Comparison of ENCODE assay signal across 8 cellular contexts in the genomic region with DNA sequence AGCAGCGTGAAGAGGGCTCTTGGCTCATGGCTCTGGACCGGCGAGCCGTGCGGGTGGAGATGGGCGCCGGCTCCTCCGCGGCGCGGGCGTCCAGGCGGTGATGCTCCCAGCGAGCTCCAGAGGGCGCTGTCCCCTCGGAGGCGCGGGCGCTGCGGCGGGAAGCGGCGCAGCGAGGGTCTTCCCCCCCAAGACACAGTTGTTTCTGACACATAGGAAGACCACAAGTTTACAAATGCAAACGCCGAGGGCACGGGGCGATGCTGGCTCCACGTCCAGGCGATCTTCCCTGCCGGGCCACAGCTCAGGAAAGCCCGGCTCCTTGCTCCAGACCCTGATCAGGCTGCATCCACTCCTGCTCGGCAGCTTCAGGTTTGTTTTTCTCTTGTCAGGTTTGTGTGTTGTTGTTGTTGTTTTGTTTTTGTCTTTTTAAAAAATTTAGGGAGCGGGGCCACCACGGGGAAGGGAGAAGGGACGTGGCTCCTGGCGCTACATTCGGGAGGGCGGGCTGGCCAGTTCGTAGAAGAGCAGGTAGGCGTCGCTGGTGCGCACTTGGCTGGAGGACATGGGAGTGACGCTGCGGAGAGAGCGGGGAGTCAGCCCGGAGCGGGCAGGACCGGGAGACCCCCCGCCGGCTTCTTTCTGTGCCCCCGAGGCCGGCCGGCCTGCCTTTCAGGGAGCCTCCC. TPM values are rescaled to one million over a fixed set of nuclear protein-coding genes. Genes with fewer than 3 reads are reported as not detected.
DNase-seq lines count a peak whose midpoint lies in the region; ATAC-seq, FAIRE-seq and TF ChIP-seq lines count a peak whose summit lies in the region.

No MANE protein-coding gene starts in this region.

- peak overlapping the region; percentile 94 for H3K4me2 ChIP-seq in keratinocyte (ENCODE audit: control insufficient read depth, extremely low read depth, insufficient read depth, low read depth, low read length)

- no peaks in the 10 kb centered on the region for H3K9me1 ChIP-seq in keratinocyte (ENCODE audit: control insufficient read depth, extremely low read depth, insufficient read depth, low read length)

- peak; percentile 67 to 94 (median 86) for TF ChIP-seq CTCF in keratinocyte (optimal IDR thresholded peaks at IDR 0.05 in 1 of 3, IDR thresholded peaks at IDR 0.05 in 1 of 3, conservative IDR thresholded peaks at IDR 0.05 in 1 of 3; ENCODE audit: extremely low read depth in 1 of 3, insufficient read depth in 2 of 3, low read length in 3 of 3)

- no peaks in the 10 kb centered on the region for H3K27me3 ChIP-seq in keratinocyte (ENCODE audit: control insufficient read depth, extremely low read depth, insufficient read depth, low read length)

- peaks cover 26% of the 10 kb centered on the region for H3K4me1 ChIP-seq in keratinocyte (ENCODE audit: control insufficient read depth, extremely low read depth, insufficient read depth, low read length)

- peak overlapping the region; percentile 83 for H3K27ac ChIP-seq in caudate nucleus (ENCODE audit: low read depth, low read length)
- H3K27ac ChIP-seq in keratinocyte (ENCODE audit: control insufficient read depth, insufficient read depth, low read length), result no peak overlapping the region

- ATAC-seq in GM21515 (IDR thresholded peaks at IDR 0.05; ENCODE audit: unreplicated experiment) (peak; percentile 70), HG02610 (IDR thresholded peaks at IDR 0.05; ENCODE audit: unreplicated experiment) (no peak)
- peak; percentile 77 for ATAC-seq in activated CD4-positive, CD25-positive, alpha-beta regulatory T cell treated with anti-CD3 and anti-CD28 coated beads, Interleukin-2, amount 50 U/mL, for 24 hours

- no peaks in the 10 kb centered on the region for H3K9me3 ChIP-seq in keratinocyte (ENCODE audit: control insufficient read depth, low read depth, low read length)

- peak overlapping the region; percentile 80 for H2AFZ ChIP-seq in keratinocyte (ENCODE audit: control insufficient read depth, low read length)

- peak; percentile 48 for FAIRE-seq in keratinocyte (lab: Jason Lieb, UNC)

- no peaks in the 10 kb centered on the region for H3K36me3 ChIP-seq in keratinocyte (ENCODE audit: control insufficient read depth in 2 of 2, extremely low read depth in 1 of 2, insufficient read depth in 2 of 2, low read length in 2 of 2)

- no peaks in the 10 kb centered on the region for H4K20me1 ChIP-seq in keratinocyte (ENCODE audit: control insufficient read depth, extremely low read depth, insufficient read depth, low read length)

- dilution Hi-C loops in keratinocyte (cut with MboI; ENCODE audit: extremely low pct_ligation_motif_present, low sequenced_read_pairs), result no loop called here

- H3K79me2 ChIP-seq in keratinocyte (ENCODE audit: control insufficient read depth, insufficient read depth, low read length), result no peaks in the 10 kb centered on the region

- peak overlapping the region; percentile 44 to 82 (median 69) for H3K4me3 ChIP-seq in keratinocyte (ENCODE audit: control insufficient read depth in 2 of 3, extremely low read depth in 1 of 3, insufficient read depth in 2 of 3, low read depth in 1 of 3, low read length in 3 of 3)

- H3K9ac ChIP-seq in keratinocyte (ENCODE audit: control insufficient read depth, extremely low read depth, insufficient read depth, low read length), result peak overlapping the region; percentile 73

- DNase-seq in Ammon's horn (ENCODE audit: low spot score), result peak; percentile 84
- peak; percentile 62 for DNase-seq in M059J (ENCODE audit: low read depth)
- peak in 46 of 61 donors; percentile 28 to 78 (median 55) for DNase-seq in caudate nucleus (lab: John Stamatoyannopoulos, UW)
- no peak for DNase-seq in keratinocyte (ENCODE audit: low read depth, low spot score)
- peak; percentile 52 to 67 for DNase-seq in stimulated activated CD4-positive, alpha-beta T cell treated with anti-CD3 and anti-CD28 coated beads, Interleukin-15, amount 100 ng/mL, for 48 hours (ENCODE audit: low read depth in 2 of 2)

RNA-seq across cellular contexts. Expression of a gene that starts 10.0 kb away (rescaled TPM):
- total RNA-seq in M059J (2014; rRNA removed; shearing (Covaris generic)), result not detected in 2 replicates
- polyA plus RNA-seq in keratinocyte, result not detected in 3 replicates
- not detected for polyA plus RNA-seq in keratinocyte (2011; ENCODE audit: low read depth)
- not detected in 2 replicates for polyA plus RNA-seq in keratinocyte (2011; cell fraction: cytosol; rRNA removed)
- polyA plus RNA-seq in keratinocyte (2011; cell fraction: nucleus; rRNA removed), result not detected in 2 replicates
- not detected in 2 replicates for polyA plus RNA-seq in keratinocyte (2012; ENCODE audit: low replicate concordance)
- not detected in 3 replicates for polyA minus RNA-seq in keratinocyte
- polyA minus RNA-seq in keratinocyte (2011; cell fraction: cytosol; rRNA and poly(A)+ RNA removed), result not detected
- polyA minus RNA-seq in keratinocyte (2011; cell fraction: nucleus; rRNA and poly(A)+ RNA removed), result not detected in 2 replicates

RNA-seq across cellular contexts. Expression of a gene that starts 15.8 kb away (rescaled TPM):
- total RNA-seq in M059J (2014; rRNA removed; shearing (Covaris generic)), result 5.9 and 7.7 TPM in 2 replicates
- 0.04 TPM in 1 of 3 replicates, not detected in the others for polyA plus RNA-seq in keratinocyte
- polyA plus RNA-seq in keratinocyte (2011; ENCODE audit: low read depth), result not detected
- 0.06 TPM in 1 of 2 replicates, not detected in the other for polyA plus RNA-seq in keratinocyte (2011; cell fraction: cytosol; rRNA removed)
- not detected in 2 replicates for polyA plus RNA-seq in keratinocyte (2011; cell fraction: nucleus; rRNA removed)
- polyA plus RNA-seq in keratinocyte (2012; ENCODE audit: low replicate concordance), result not detected in 2 replicates
- not detected in 3 replicates for polyA minus RNA-seq in keratinocyte
- not detected for polyA minus RNA-seq in keratinocyte (2011; cell fraction: cytosol; rRNA and poly(A)+ RNA removed)
- polyA minus RNA-seq in keratinocyte (2011; cell fraction: nucleus; rRNA and poly(A)+ RNA removed), result not detected in 2 replicates

RNA-seq across cellular contexts. Expression of a gene that starts 22.2 kb away (rescaled TPM):
- 9.5 and 16.1 TPM in 2 replicates for total RNA-seq in M059J (2014; rRNA removed; shearing (Covaris generic))
- 9.1 to 27.7 TPM (median 13.2 TPM) in 3 replicates for polyA plus RNA-seq in keratinocyte
- 2.2 TPM for polyA plus RNA-seq in keratinocyte (2011; ENCODE audit: low read depth)
- 13.2 and 16.9 TPM in 2 replicates for polyA plus RNA-seq in keratinocyte (2011; cell fraction: cytosol; rRNA removed)
- 18.1 and 23.2 TPM in 2 replicates for polyA plus RNA-seq in keratinocyte (2011; cell fraction: nucleus; rRNA removed)
- 13.8 and 26.8 TPM in 2 replicates for polyA plus RNA-seq in keratinocyte (2012; ENCODE audit: low replicate concordance)
- polyA minus RNA-seq in keratinocyte, result 24.4 to 88.9 TPM (median 29.9 TPM) in 3 replicates
- polyA minus RNA-seq in keratinocyte (2011; cell fraction: cytosol; rRNA and poly(A)+ RNA removed), result 26.1 TPM
- 15.9 and 21.3 TPM in 2 replicates for polyA minus RNA-seq in keratinocyte (2011; cell fraction: nucleus; rRNA and poly(A)+ RNA removed)

RNA-seq across cellular contexts. Expression of a gene that starts 25.0 kb away (rescaled TPM):
- total RNA-seq in M059J (2014; rRNA removed; shearing (Covaris generic)), result 0.67 and 0.81 TPM in 2 replicates
- 0.35 to 0.49 TPM (median 0.46 TPM) in 3 replicates for polyA plus RNA-seq in keratinocyte
- 8.9 TPM for polyA plus RNA-seq in keratinocyte (2011; ENCODE audit: low read depth)
- 0.27 and 0.29 TPM in 2 replicates for polyA plus RNA-seq in keratinocyte (2011; cell fraction: cytosol; rRNA removed)
- 0.62 and 0.80 TPM in 2 replicates for polyA plus RNA-seq in keratinocyte (2011; cell fraction: nucleus; rRNA removed)
- polyA plus RNA-seq in keratinocyte (2012; ENCODE audit: low replicate concordance), result 0.44 and 12.1 TPM in 2 replicates
- 0.49 to 1.2 TPM (median 0.79 TPM) in 3 replicates for polyA minus RNA-seq in keratinocyte
- polyA minus RNA-seq in keratinocyte (2011; cell fraction: cytosol; rRNA and poly(A)+ RNA removed), result not detected
- polyA minus RNA-seq in keratinocyte (2011; cell fraction: nucleus; rRNA and poly(A)+ RNA removed), result 0.84 and 1.0 TPM in 2 replicates

RNA-seq across cellular contexts. Expression of a gene that starts 39.6 kb away (rescaled TPM):
- 353 and 496 TPM in 2 replicates for total RNA-seq in M059J (2014; rRNA removed; shearing (Covaris generic))
- 8.5 to 12.1 TPM (median 10.5 TPM) in 3 replicates for polyA plus RNA-seq in keratinocyte
- polyA plus RNA-seq in keratinocyte (2011; ENCODE audit: low read depth), result 0.91 TPM
- polyA plus RNA-seq in keratinocyte (2011; cell fraction: cytosol; rRNA removed), result 2.4 and 4.8 TPM in 2 replicates
- polyA plus RNA-seq in keratinocyte (2011; cell fraction: nucleus; rRNA removed), result 12.9 and 14.6 TPM in 2 replicates
- polyA plus RNA-seq in keratinocyte (2012; ENCODE audit: low replicate concordance), result 0.52 and 7.8 TPM in 2 replicates
- 6.9 to 14.4 TPM (median 11.9 TPM) in 3 replicates for polyA minus RNA-seq in keratinocyte
- 17.8 TPM for polyA minus RNA-seq in keratinocyte (2011; cell fraction: cytosol; rRNA and poly(A)+ RNA removed)
- polyA minus RNA-seq in keratinocyte (2011; cell fraction: nucleus; rRNA and poly(A)+ RNA removed), result 13.2 and 24.2 TPM in 2 replicates
